In the genomic region with DNA sequence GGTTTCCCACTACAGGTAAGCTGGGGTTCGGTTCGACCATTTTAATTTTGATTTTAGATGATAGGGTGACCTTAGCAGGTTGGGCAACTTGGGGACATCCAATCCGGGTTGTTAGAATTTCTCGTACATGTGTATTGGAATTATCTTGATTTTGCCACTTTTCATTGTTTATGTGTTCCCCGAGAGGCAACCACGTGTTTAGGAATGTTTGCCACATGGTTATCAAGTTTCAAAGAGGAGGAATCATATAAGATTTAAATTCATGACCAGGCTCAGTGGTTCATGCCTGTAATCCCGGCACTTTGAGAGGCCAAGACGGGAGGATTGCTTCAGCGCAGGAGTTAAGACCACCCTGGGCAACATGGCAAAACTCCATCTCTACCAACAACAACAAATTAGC, we compare ENCODE assay signal across 31 cellular contexts. TPM values are rescaled to one million over a fixed set of nuclear protein-coding genes. Genes with fewer than 3 reads are reported as not detected.
DNase-seq lines count a peak whose midpoint lies in the region; ATAC-seq, FAIRE-seq and TF ChIP-seq lines count a peak whose summit lies in the region.
"Had no signal": no experiment of that assay in that cellular context is flagged by ENCODE, and none has a peak within 500 bp of the region (broad histone marks: within the 10 kb centered on the region; RNA-seq: fewer than 3 reads in every experiment).

No MANE protein-coding gene starts in this region.

- H3K36me3 ChIP-seq in GM23338 (ENCODE audit: insufficient read depth) (no peaks in the 10 kb centered on the region), mesenchymal stem cell (ENCODE audit: control insufficient read depth in 1 of 2, insufficient read depth in 2 of 2, low read depth in 1 of 2, low read length in 2 of 2) (no peaks in the 10 kb centered on the region)
- H3K36me3 ChIP-seq: BE2C, BLaER1 had no signal

- no CpG with 5 or more reads among the region's 9 CpGs for WGBS in H9 (ENCODE audit: extremely low coverage, insufficient read length, low lambda C conversion rate)
- WGBS in mesenchymal stem cell: 83% methylated on average over 7 of the region's 9 CpGs

- H2BK120ac ChIP-seq in H9 (ENCODE audit: low read depth, low read length, poor library complexity, severe bottlenecking) (no peak overlapping the region), mesenchymal stem cell (ENCODE audit: low read depth, low read length) (no peak overlapping the region)

- no peaks in the 10 kb centered on the region for H3K79me1 ChIP-seq in H9 (ENCODE audit: insufficient read depth, low read depth, low read length, poor library complexity, severe bottlenecking)
- H3K79me1 ChIP-seq in mesenchymal stem cell (replicated peaks; ENCODE audit: low read length, poor library complexity, severe bottlenecking): no peaks in the 10 kb centered on the region

- no peak overlapping the region for H2BK12ac ChIP-seq in H9 (ENCODE audit: insufficient read length, low read depth, low read length)
- H2BK12ac ChIP-seq in mesenchymal stem cell (ENCODE audit: low read length in 2 of 2): no peak overlapping the region

- DNase-seq in GM23338 (ENCODE audit: low spot score): no peak
- DNase-seq in H9: no peak
- DNase-seq in HTR-8/SVneo (ENCODE audit: insufficient read length, low spot score): no peak
- no peak for DNase-seq in mesenchymal stem cell
- no peak for DNase-seq in anterior cingulate cortex (lab: John Stamatoyannopoulos, UW)
- DNase-seq in frontal cortex (ENCODE audit: low spot score in 2 of 2): no peak
- DNase-seq in progenitor cell of endocrine pancreas (ENCODE audit: low spot score, unreplicated experiment): no peak
- DNase-seq: 8988T; ACHN; BE2C; C1 segment of cervical spinal cord; CD4-positive, alpha-beta memory T cell; CD4-positive, CD25-positive, alpha-beta regulatory T cell; CD8-positive, alpha-beta memory T cell; COR-L47; DMS 273 treated with DMSO at 0.1 percent for 48 hours; DMS153; DMS53; DMS79; DND-41; EL; GDM1 had no signal

- H2BK5ac ChIP-seq in H9 (ENCODE audit: insufficient read length, low read length) (no peak overlapping the region), mesenchymal stem cell (ENCODE audit: low read depth, low read length, poor library complexity, severe bottlenecking) (no peak overlapping the region)

- H3K4me3 Mint-ChIP-seq in GM23338 (no peak overlapping the region), H9 (no peak overlapping the region), progenitor cell of endocrine pancreas (ENCODE audit: low read depth) (no peak overlapping the region)
- H3K4me3 Mint-ChIP-seq: CD14-positive monocyte; CD4-positive, alpha-beta memory T cell; CD4-positive, CD25-positive, alpha-beta regulatory T cell; CD8-positive, alpha-beta memory T cell had no signal

- H3K9me3 Mint-ChIP-seq in GM23338: no peaks in the 10 kb centered on the region
- no peaks in the 10 kb centered on the region for H3K9me3 Mint-ChIP-seq in H9
- H3K9me3 Mint-ChIP-seq in progenitor cell of endocrine pancreas (ENCODE audit: low read depth): no peaks in the 10 kb centered on the region
- H3K9me3 Mint-ChIP-seq: CD4-positive, alpha-beta memory T cell; CD8-positive, alpha-beta memory T cell had no signal

- H3K18ac ChIP-seq in H9 (ENCODE audit: insufficient read length, low read depth, low read length) (no peak overlapping the region), mesenchymal stem cell (ENCODE audit: low read depth in 1 of 2, low read length in 2 of 2) (no peak overlapping the region)

- no peaks in the 10 kb centered on the region for H3K23me2 ChIP-seq in H9 (ENCODE audit: insufficient read length, low read depth, low read length, poor library complexity, severe bottlenecking)

- H3K27me3 Mint-ChIP-seq in GM23338 (ENCODE audit: insufficient read depth, low read depth, poor library complexity): peaks cover 5% of the 10 kb centered on the region
- no peaks in the 10 kb centered on the region for H3K27me3 Mint-ChIP-seq in H9 (ENCODE audit: low read depth)
- H3K27me3 Mint-ChIP-seq in progenitor cell of endocrine pancreas: peaks cover 17% of the 10 kb centered on the region

- no peak overlapping the region for H4K91ac ChIP-seq in H9 (ENCODE audit: insufficient read length, low read depth, low read length)
- H4K91ac ChIP-seq in mesenchymal stem cell (ENCODE audit: low read length): no peak overlapping the region

- H3K4me1 ChIP-seq in GM23338 (ENCODE audit: insufficient read depth) (0 out of 2 replicates have a peak, but pooled peaks cover 3% of the 10 kb centered on the region), H9 (ENCODE audit: insufficient read depth, low read length) (no peaks in the 10 kb centered on the region), mesenchymal stem cell (ENCODE audit: control insufficient read depth, insufficient read depth, low read depth, low read length) (no peaks in the 10 kb centered on the region)
- H3K4me1 ChIP-seq: BE2C had no signal

- H3K4ac ChIP-seq in H9 (ENCODE audit: low read depth, low read length): no peak overlapping the region
- H3K4ac ChIP-seq in mesenchymal stem cell (ENCODE audit: low read depth in 1 of 2, low read length in 2 of 2): no peak overlapping the region

- H3K36me3 Mint-ChIP-seq in GM23338 (ENCODE audit: low read depth) (no peaks in the 10 kb centered on the region), H9 (ENCODE audit: insufficient read depth in 1 of 3, low read depth in 3 of 3) (no peaks in the 10 kb centered on the region), progenitor cell of endocrine pancreas (ENCODE audit: insufficient read depth) (no peaks in the 10 kb centered on the region)
- H3K36me3 Mint-ChIP-seq: CD14-positive monocyte; CD4-positive, alpha-beta memory T cell; CD4-positive, CD25-positive, alpha-beta regulatory T cell; CD8-positive, alpha-beta memory T cell had no signal

- ATAC-seq in GM23338: no peak
- ATAC-seq in GM18517 (IDR thresholded peaks at IDR 0.05; ENCODE audit: unreplicated experiment): no peak
- ATAC-seq: GM12878 had no signal

- no peak overlapping the region for H2BK15ac ChIP-seq in H9 (ENCODE audit: low read depth, low read length)
- no peak overlapping the region for H2BK15ac ChIP-seq in mesenchymal stem cell (ENCODE audit: low read depth, poor library complexity, severe bottlenecking)

- H3K79me2 ChIP-seq in GM23338 (replicated peaks; ENCODE audit: insufficient read depth): no peaks in the 10 kb centered on the region
- no peaks in the 10 kb centered on the region for H3K79me2 ChIP-seq in H9 (ENCODE audit: insufficient read depth, low read length)

- H3K14ac ChIP-seq in H9 (ENCODE audit: insufficient read depth, low read length): no peak overlapping the region
- H3K14ac ChIP-seq in mesenchymal stem cell (ENCODE audit: low read length in 2 of 2): no peak overlapping the region

- no peak overlapping the region for H3K56ac ChIP-seq in H9 (ENCODE audit: insufficient read length, low read depth, low read length)

- FAIRE-seq in HTR-8/SVneo (lab: Jason Lieb, UNC) (peak; percentile 4), frontal cortex (lab: Jason Lieb, UNC) (no peak)
- FAIRE-seq: A204.1, GM12878, GM12892, GM18507, GM19239 had no signal

- no peak overlapping the region for H4K5ac ChIP-seq in H9 (ENCODE audit: insufficient read length, low read depth, low read length)

- H2AK5ac ChIP-seq in H9 (ENCODE audit: insufficient read length, low read length): no peak overlapping the region
- no peak overlapping the region for H2AK5ac ChIP-seq in mesenchymal stem cell (ENCODE audit: low read length, severe bottlenecking)

- H3K23ac ChIP-seq in H9 (ENCODE audit: insufficient read length, low read depth, low read length) (no peak overlapping the region), mesenchymal stem cell (ENCODE audit: low read length in 2 of 2) (no peak overlapping the region)

- H4K8ac ChIP-seq in H9 (replicated peaks; ENCODE audit: insufficient read length, low read depth, low read length) (no peak overlapping the region), mesenchymal stem cell (ENCODE audit: low read length) (peak overlapping the region; percentile 13)

- H3K4me3 ChIP-seq in GM23338 (no peak overlapping the region), mesenchymal stem cell (ENCODE audit: insufficient read depth in 1 of 2, low read depth in 1 of 2, low read length in 2 of 2) (no peak overlapping the region)
- H3K4me3 ChIP-seq: BLaER1, GM12878 had no signal

- no peak overlapping the region for H3K4me2 ChIP-seq in GM23338
- H3K4me2 ChIP-seq in H9 (ENCODE audit: insufficient read depth, insufficient read length, low read length): no peak overlapping the region
- no peak overlapping the region for H3K4me2 ChIP-seq in mesenchymal stem cell (ENCODE audit: low read length, poor library complexity, severe bottlenecking)
- H3K4me2 ChIP-seq: BLaER1 had no signal

- no peak overlapping the region for H2BK20ac ChIP-seq in H9 (ENCODE audit: low read depth, low read length, poor library complexity, severe bottlenecking)

- H3K27me3 ChIP-seq in GM23338 (ENCODE audit: insufficient read depth) (no peaks in the 10 kb centered on the region), H9 (ENCODE audit: insufficient read depth, low read length) (no peaks in the 10 kb centered on the region), mesenchymal stem cell (ENCODE audit: control insufficient read depth in 1 of 2, insufficient read depth in 1 of 2, low read length in 2 of 2) (peaks cover 0 to 10% of the 10 kb centered on the region in 2 experiments)
- H3K27me3 ChIP-seq: BE2C, BLaER1 had no signal

- H3K9me3 ChIP-seq in H9 (ENCODE audit: control insufficient read depth, low read depth, low read length): no peaks in the 10 kb centered on the region
- H3K9me3 ChIP-seq in mesenchymal stem cell (ENCODE audit: control insufficient read depth, low read length): no peaks in the 10 kb centered on the region
- H3K9me3 ChIP-seq: BE2C, BLaER1 had no signal

- H2AFZ ChIP-seq in GM23338 (peak overlapping the region; percentile 72; the same call in 1 of the 2 replicates), H9 (ENCODE audit: low read length) (no peak overlapping the region), mesenchymal stem cell (ENCODE audit: low read depth, low read length) (no peak overlapping the region)

- H3K27ac Mint-ChIP-seq in GM23338 (no peak overlapping the region; the same call in 1 of the 2 replicates), H9 (peak overlapping the region in 2 of 3 experiments; percentile 34 to 88; a peak in 2 of 7 replicates), progenitor cell of endocrine pancreas (no peak overlapping the region)
- H3K27ac Mint-ChIP-seq: CD14-positive monocyte; CD4-positive, alpha-beta memory T cell; CD4-positive, CD25-positive, alpha-beta regulatory T cell; CD8-positive, alpha-beta memory T cell had no signal

- H3K9me2 ChIP-seq in GM23338 (ENCODE audit: insufficient read depth): no peaks in the 10 kb centered on the region

- no peak overlapping the region for H3T11ph ChIP-seq in H9 (ENCODE audit: low read length)

- H4K20me1 ChIP-seq in GM23338 (replicated peaks; ENCODE audit: insufficient read depth) (no peaks in the 10 kb centered on the region), H9 (ENCODE audit: control insufficient read depth, insufficient read depth, insufficient read length) (no peaks in the 10 kb centered on the region)
- H4K20me1 ChIP-seq: BLaER1 had no signal

- no peaks in the 10 kb centered on the region for H3F3A ChIP-seq in GM23338 (replicated peaks; ENCODE audit: low read depth)

- H3K27ac ChIP-seq in GM23338 (ENCODE audit: low read depth): no peak overlapping the region
- no peak overlapping the region for H3K27ac ChIP-seq in H9 (ENCODE audit: insufficient read length, low read depth, low read length)
- H3K27ac ChIP-seq in mesenchymal stem cell (ENCODE audit: low read length, poor library complexity, severe bottlenecking): no peak overlapping the region
- H3K27ac ChIP-seq: BLaER1 had no signal

- no peak for TF ChIP-seq CTCF in GM23338 (conservative IDR thresholded peaks at IDR 0.05; ENCODE audit: low read depth in 2 of 2)
- TF ChIP-seq CTCF in H9 (conservative IDR thresholded peaks at IDR 0.05): no peak
- no peak for TF ChIP-seq CTCF in progenitor cell of endocrine pancreas (IDR thresholded peaks at IDR 0.05; ENCODE audit: unreplicated experiment)

- H3K4me1 Mint-ChIP-seq in GM23338 (no peaks in the 10 kb centered on the region; the same call in 2 of the 3 replicates), H9 (peaks cover 3 to 4% of the 10 kb centered on the region in 2 experiments; a peak in 3 of 4 replicates), progenitor cell of endocrine pancreas (ENCODE audit: low read depth) (peaks cover 18% of the 10 kb centered on the region)
- H3K4me1 Mint-ChIP-seq: CD4-positive, alpha-beta memory T cell; CD8-positive, alpha-beta memory T cell had no signal

- H3K9ac ChIP-seq in H9 (ENCODE audit: extremely low read depth, insufficient read length, low read length) (no peak overlapping the region), mesenchymal stem cell (ENCODE audit: low read length) (no peak overlapping the region)
- H3K9ac ChIP-seq: BLaER1 had no signal

RNA-seq across cellular contexts. Expression of a gene that starts 10.0 kb away (rescaled TPM):
- 1.9 and 4.5 TPM in 2 replicates for total RNA-seq in GM23338 (2014; rRNA removed; shearing (Covaris generic))
- polyA plus RNA-seq in GM23338 (2016; fragmentation: Nextera tagmentation; extraction: Ambion mirVana): 0.53 and 0.64 TPM in 2 replicates
- total RNA-seq in H9 (2021) (2.0 and 4.0 TPM in 2 replicates), frontal cortex (4.9 TPM), progenitor cell of endocrine pancreas (1.1 and 2.3 TPM in 2 replicates)
- not detected for polyA plus RNA-seq in mesenchymal stem cell (2013, experiment 1 of 2)
- polyA plus RNA-seq in mesenchymal stem cell (2013, experiment 2 of 2): not detected
- total RNA-seq: CD4-positive, CD25-positive, alpha-beta regulatory T cell; Daoy had no signal
- polyA plus RNA-seq: CD4-positive, alpha-beta memory T cell; GM12878 had no signal

Comparison
In these comparisons a context has a peak if more than half of its experiments do, and no peak if none do; other contexts are left out.
1. H3K27ac Mint-ChIP-seq: peak in H9 (2 of 3); none in GM23338 (single experiment) and progenitor cell of endocrine pancreas (single experiment).